16 cellular contexts compared by ENCODE assay signal in the genomic region with DNA sequence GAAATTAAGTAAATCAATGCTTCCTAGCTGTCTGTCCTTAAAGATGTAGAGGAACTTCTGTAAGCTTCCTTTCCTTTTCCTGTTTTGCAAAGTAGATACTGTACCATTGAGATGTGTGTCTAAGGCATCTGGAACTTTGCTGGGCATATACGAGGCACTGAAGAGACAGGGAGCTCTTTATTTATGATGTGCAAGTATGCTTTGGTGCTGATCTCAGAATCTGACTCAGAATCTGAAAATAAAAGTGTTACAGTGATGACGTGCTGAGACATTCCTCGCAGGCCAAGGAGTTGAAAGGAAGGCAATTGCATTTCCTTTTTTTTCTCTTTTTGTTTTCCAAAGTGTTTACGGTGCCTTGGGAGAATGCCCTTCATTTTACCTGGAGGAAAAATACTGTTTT.
DNase-seq lines count a peak whose midpoint lies in the region; ATAC-seq and TF ChIP-seq lines count a peak whose summit lies in the region.
"Had no signal": no experiment of that assay in that cellular context is flagged by ENCODE, and none has a peak within 500 bp of the region (broad histone marks: within the 10 kb centered on the region; RNA-seq: fewer than 3 reads in every experiment).

No MANE protein-coding gene starts in this region.

- H3K4me3 ChIP-seq in mammary epithelial cell (replicated peaks in 1 of 3; ENCODE audit: insufficient read depth in 1 of 3, low read depth in 2 of 3, low read length in 3 of 3): no peak overlapping the region
- no peak overlapping the region for H3K4me3 ChIP-seq in breast epithelium
- no peak overlapping the region for H3K4me3 ChIP-seq in adipocyte (ENCODE audit: low read length)
- no peak overlapping the region for H3K4me3 ChIP-seq in fibroblast of the aortic adventitia (ENCODE audit: low read depth, low read length)

- TF ChIP-seq CTCF in mammary epithelial cell (conservative IDR thresholded peaks at IDR 0.05 in 1 of 2, IDR thresholded peaks at IDR 0.05 in 1 of 2; ENCODE audit: extremely low read depth in 1 of 2, insufficient read depth in 1 of 2, low read depth in 1 of 2, low read length in 2 of 2) (no peak), breast epithelium (IDR thresholded peaks at IDR 0.05) (no peak), fibroblast of the aortic adventitia (IDR thresholded peaks at IDR 0.05; ENCODE audit: insufficient read depth, low read length) (no peak)

- no peak overlapping the region for H3K4me2 ChIP-seq in mammary epithelial cell (ENCODE audit: insufficient read depth, low read depth, low read length)

- H3K9me3 ChIP-seq in mammary epithelial cell (replicated peaks; ENCODE audit: insufficient read depth, low read length): no peaks in the 10 kb centered on the region
- H3K9me3 ChIP-seq in breast epithelium: no peaks in the 10 kb centered on the region
- H3K9me3 ChIP-seq in adipocyte (ENCODE audit: control insufficient read depth, low read length): peaks cover 6% of the 10 kb centered on the region

- no TSS peak for BruUV-seq in mammary epithelial cell (replicated peaks; lab: Mats Ljungman, UMichigan)

- no peaks in the 10 kb centered on the region for H4K20me1 ChIP-seq in mammary epithelial cell (ENCODE audit: insufficient read depth, low read length)

- no peak for TF ChIP-seq POLR2A in breast epithelium (IDR thresholded peaks at IDR 0.05)

- H3K27ac ChIP-seq in mammary epithelial cell (ENCODE audit: insufficient read depth, low read depth, low read length) (no peak overlapping the region), breast epithelium (no peak overlapping the region)

- no peak for ATAC-seq in HG03108 (IDR thresholded peaks at IDR 0.05; ENCODE audit: unreplicated experiment)
- ATAC-seq: left cardiac atrium had no signal

- no peaks in the 10 kb centered on the region for H3K4me1 ChIP-seq in mammary epithelial cell (ENCODE audit: insufficient read depth, low read length)
- no peaks in the 10 kb centered on the region for H3K4me1 ChIP-seq in breast epithelium
- H3K4me1 ChIP-seq in adipocyte (ENCODE audit: control insufficient read depth, insufficient read depth, low read length): no peaks in the 10 kb centered on the region

- CTCF ChIA-PET in mammary epithelial cell (lab: Charles Lee; ENCODE audit: low non-redundant PET): no interaction called here

- H3K27me3 ChIP-seq in mammary epithelial cell (ENCODE audit: insufficient read depth, low read length) (no peaks in the 10 kb centered on the region), breast epithelium (no peaks in the 10 kb centered on the region), adipocyte (replicated peaks; ENCODE audit: control insufficient read depth, insufficient read depth, low read length) (no peaks in the 10 kb centered on the region)

- H3K36me3 ChIP-seq in mammary epithelial cell (ENCODE audit: insufficient read depth, low read length) (no peaks in the 10 kb centered on the region), breast epithelium (no peaks in the 10 kb centered on the region), adipocyte (ENCODE audit: control insufficient read depth, insufficient read depth, low read length, severe bottlenecking) (no peaks in the 10 kb centered on the region)

- DNase-seq in mammary epithelial cell (peak; percentile 33), breast epithelium (ENCODE audit: low spot score in 2 of 2) (no peak), adipocyte (ENCODE audit: low read depth) (peak; percentile 65), fibroblast of the aortic adventitia (ENCODE audit: low read depth) (peak; percentile 15), NAMALWA (ENCODE audit: low spot score) (no peak), NCI-H82 treated with DMSO at 0.1 percent for 48 hours (lab: John Stamatoyannopoulos, UW; ENCODE audit: unreplicated experiment) (no peak), COR-L47 (lab: John Stamatoyannopoulos, UW) (no peak)
- DNase-seq: activated CD4-positive, CD25-positive, alpha-beta regulatory T cell treated with anti-CD3 and anti-CD28 coated beads, Interleukin-2, amount 50 U/mL, for 72 hours; activated CD8-positive, alpha-beta memory T cell treated with anti-CD3 and anti-CD28 coated beads, Interleukin-2, amount 50 U/mL, for 48 hours; activated naive CD4-positive, alpha-beta T cell treated with anti-CD3 and anti-CD28 coated beads, Interleukin-2, amount 10 ng/mL, durations not matched to agents 7 days and 5 days; Calu3; cerebellar nuclear complex; left cardiac atrium; NCI-H2029 treated with DMSO at 0.1 percent for 48 hours; stimulated activated CD4-positive, alpha-beta T cell treated with anti-CD3 and anti-CD28 coated beads, Interleukin-15, amount 100 ng/mL, for 24 hours had no signal

- in situ Hi-C loops in mammary epithelial cell (cut with MboI; ENCODE audit: low sequenced_read_pairs in 2 of 2): no loop called here

- dilution Hi-C loops in mammary epithelial cell (cut with HindIII; ENCODE audit: low sequenced_read_pairs): no loop called here

- 60% methylated on average over 4 of the region's 4 CpGs for WGBS in mammary epithelial cell (ENCODE audit: low coverage, missing lambda C conversion rate)

- no peak overlapping the region for H2AFZ ChIP-seq in mammary epithelial cell (ENCODE audit: low read depth, low read length)

- intact Hi-C loops in mammary epithelial cell (cut with micrococcal nuclease) (no loop called here), breast epithelium (cut with DNase I; ENCODE audit: low total_unique reads) (no loop called here)

- H3K79me2 ChIP-seq in mammary epithelial cell (ENCODE audit: insufficient read depth, low read length): no peaks in the 10 kb centered on the region

- H3K9ac ChIP-seq in mammary epithelial cell (ENCODE audit: insufficient read depth, low read length): no peak overlapping the region
- H3K9ac ChIP-seq in adipocyte (ENCODE audit: low read length): no peak overlapping the region

Comparison
In these comparisons a context has a peak if more than half of its experiments do, and no peak if none do; other contexts are left out.
1. DNase-seq: peak in mammary epithelial cell (single experiment), adipocyte (single experiment) and fibroblast of the aortic adventitia (single experiment); none in breast epithelium (0 of 2), NAMALWA (single experiment), NCI-H82 treated with DMSO at 0.1 percent for 48 hours (single experiment) and COR-L47 (single experiment).